Comparison of ENCODE assay signal across 8 cellular contexts in the genomic region with DNA sequence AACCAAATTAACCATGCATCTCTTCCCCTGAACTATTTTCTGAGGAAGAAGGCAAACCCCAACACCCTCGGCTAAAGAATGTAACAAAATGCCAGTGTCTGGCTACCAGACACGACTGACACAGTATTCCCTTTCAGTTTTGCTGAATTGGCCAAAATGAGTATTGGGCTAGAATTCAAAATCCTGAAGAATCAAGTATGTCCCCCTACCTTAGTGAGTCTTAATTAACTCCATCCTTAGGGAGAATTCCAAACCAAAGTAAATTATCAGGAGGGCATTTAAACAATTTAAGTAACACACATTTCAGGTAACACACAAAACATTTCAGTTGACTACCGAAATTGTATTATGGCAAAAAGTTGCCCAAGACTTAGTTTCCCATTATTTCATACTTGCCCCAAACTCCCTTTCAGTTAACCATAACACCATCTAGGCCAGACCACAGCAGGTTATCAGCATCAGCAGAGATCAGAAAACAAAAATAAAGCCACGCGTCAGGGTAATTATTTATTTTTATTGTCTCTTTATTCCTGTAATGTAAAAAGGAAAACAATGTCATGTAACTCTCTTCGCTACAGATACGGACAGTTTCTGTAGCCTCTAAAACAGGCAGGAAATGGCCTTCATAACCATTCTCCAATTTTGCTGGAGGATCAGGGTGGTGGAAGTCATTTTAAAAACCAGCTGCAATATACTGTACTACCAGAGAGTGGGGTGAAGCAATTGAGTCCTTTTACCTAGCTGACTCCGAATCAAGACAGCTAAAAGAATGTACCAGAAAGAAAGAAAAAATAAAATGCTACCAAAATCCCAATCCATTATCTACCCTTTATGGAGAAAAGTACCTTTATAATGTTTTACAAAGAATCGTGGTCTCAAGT. TPM values are rescaled to one million over a fixed set of nuclear protein-coding genes. Genes with fewer than 3 reads are reported as not detected.
A peak's percentile ranks its signal among the peaks of the same experiment; 100 is the strongest.
DNase-seq lines count a peak whose midpoint lies in the region; ATAC-seq and TF ChIP-seq lines count a peak whose summit lies in the region.

No MANE protein-coding gene starts in this region.

- no peak for DNase-seq in activated CD4-positive, alpha-beta memory T cell treated with anti-CD3 and anti-CD28 coated beads for 36 hours
- no peak for DNase-seq in glutamatergic neuron

- intact Hi-C loops in activated CD4-positive, alpha-beta memory T cell treated with anti-CD3 and anti-CD28 coated beads for 36 hours (cut with micrococcal nuclease): loop anchor here (1.0 to 10.0 kb wide), 5 partner anchors 7 to 1392 kb away; partner anchors contain the start of genes BFSP1, KIF16B and SMIM26

- H3K9me3 Mint-ChIP-seq in activated CD4-positive, alpha-beta memory T cell treated with anti-CD3 and anti-CD28 coated beads for 36 hours: no peaks in the 10 kb centered on the region
- H3K9me3 Mint-ChIP-seq in glutamatergic neuron (ENCODE audit: unreplicated experiment): peaks cover 12% of the 10 kb centered on the region

- H3K27ac ChIP-seq in KMS-11 (peak overlapping the region; percentile 97), skin epidermis (peak overlapping the region in 20 of 21 experiments; percentile 11 to 99 (median 97))

- peak overlapping the region; percentile 77 for H3K4me2 ChIP-seq in KMS-11

- no peaks in the 10 kb centered on the region for H3K27me3 ChIP-seq in KMS-11 (ENCODE audit: insufficient read depth, low read depth)

- no peaks in the 10 kb centered on the region for H3K27me3 Mint-ChIP-seq in activated CD4-positive, alpha-beta memory T cell treated with anti-CD3 and anti-CD28 coated beads for 36 hours
- H3K27me3 Mint-ChIP-seq in glutamatergic neuron (ENCODE audit: unreplicated experiment): peaks cover 12% of the 10 kb centered on the region

- H3K4me1 ChIP-seq in ES-I3 (ENCODE audit: insufficient read depth, low read length) (peaks cover 33% of the 10 kb centered on the region), KMS-11 (ENCODE audit: low read depth, poor library complexity, severe bottlenecking) (peaks cover 57% of the 10 kb centered on the region)

- peaks cover 72% of the 10 kb centered on the region for H3K36me3 Mint-ChIP-seq in activated CD4-positive, alpha-beta memory T cell treated with anti-CD3 and anti-CD28 coated beads for 36 hours
- H3K36me3 Mint-ChIP-seq in glutamatergic neuron (ENCODE audit: unreplicated experiment): no peaks in the 10 kb centered on the region

- no peak overlapping the region for H2AFZ ChIP-seq in KMS-11 (ENCODE audit: low read depth)

- peaks cover 56% of the 10 kb centered on the region for H4K20me1 ChIP-seq in KMS-11 (ENCODE audit: insufficient read depth)

- H3K79me2 ChIP-seq in KMS-11 (ENCODE audit: insufficient read depth, low read depth): peaks cover 95% of the 10 kb centered on the region

- ATAC-seq in HG03521 (IDR thresholded peaks at IDR 0.05; ENCODE audit: unreplicated experiment) (no peak), HG02884 (IDR thresholded peaks at IDR 0.05; ENCODE audit: unreplicated experiment) (no peak), GM18505 (IDR thresholded peaks at IDR 0.05; ENCODE audit: unreplicated experiment) (no peak)

- H3K4me1 Mint-ChIP-seq in activated CD4-positive, alpha-beta memory T cell treated with anti-CD3 and anti-CD28 coated beads for 36 hours (ENCODE audit: low read depth): peaks cover 44% of the 10 kb centered on the region
- peaks cover 39% of the 10 kb centered on the region for H3K4me1 Mint-ChIP-seq in glutamatergic neuron (ENCODE audit: low read depth, unreplicated experiment)

- no peak for TF ChIP-seq CTCF in KMS-11 (conservative IDR thresholded peaks at IDR 0.05; ENCODE audit: low read depth, low read length)
- TF ChIP-seq CTCF in glutamatergic neuron (IDR thresholded peaks at IDR 0.05; ENCODE audit: partially characterized antibody, unreplicated experiment): no peak

- CTCF ChIA-PET in activated CD4-positive, alpha-beta memory T cell treated with anti-CD3 and anti-CD28 coated beads for 36 hours (lab: Charles Lee): interaction anchor here (0.7 to 3.7 kb wide), 4 partner anchors 9 to 463 kb away, joined by 4 to 31 read pairs (median 4); no protein-coding TSS in a partner anchor

- H3K4me3 ChIP-seq in KMS-11 (IDR thresholded peaks at IDR 0.05; ENCODE audit: insufficient read depth, low read depth, low read length): no peak overlapping the region
- H3K4me3 ChIP-seq in skin epidermis: peak overlapping the region; percentile 75 to 88 (median 84)

- H3K36me3 ChIP-seq in ES-I3 (ENCODE audit: insufficient read depth, low read length) (peaks cover 3% of the 10 kb centered on the region; the same call in 1 of the 2 replicates), KMS-11 (ENCODE audit: insufficient read depth) (no peaks in the 10 kb centered on the region)

- peak overlapping the region; percentile 95 for H3K9ac ChIP-seq in ES-I3 (ENCODE audit: low read depth, low read length)
- H3K9ac ChIP-seq in KMS-11: peak overlapping the region; percentile 99

- peak overlapping the region; percentile 96 for H3K4me3 Mint-ChIP-seq in activated CD4-positive, alpha-beta memory T cell treated with anti-CD3 and anti-CD28 coated beads for 36 hours
- peak overlapping the region; percentile 87 for H3K4me3 Mint-ChIP-seq in glutamatergic neuron (ENCODE audit: unreplicated experiment)

- TF ChIP-seq POLR2A in GM18505 (IDR thresholded peaks at IDR 0.05; ENCODE audit: borderline replicate concordance, extremely low read depth, insufficient read depth, insufficient read length): no peak

- POLR2A ChIA-PET in activated CD4-positive, alpha-beta memory T cell treated with anti-CD3 and anti-CD28 coated beads for 36 hours (lab: Charles Lee): interaction anchor here (0.7 to 4.4 kb wide), 6 partner anchors 8 to 396 kb away, joined by 3 to 20 read pairs (median 8); partner anchors contain the start of gene DSTN

- H3K27ac Mint-ChIP-seq in activated CD4-positive, alpha-beta memory T cell treated with anti-CD3 and anti-CD28 coated beads for 36 hours: peak overlapping the region; percentile 99
- peak overlapping the region; percentile 75 for H3K27ac Mint-ChIP-seq in glutamatergic neuron (ENCODE audit: unreplicated experiment)

- no peaks in the 10 kb centered on the region for H3K9me3 ChIP-seq in ES-I3 (ENCODE audit: control insufficient read depth, insufficient read depth, low read length)

RNA-seq across cellular contexts. Expression of gene SNX5, which starts 1.9 kb away (rescaled TPM):
- total RNA-seq in activated CD4-positive, alpha-beta memory T cell treated with anti-CD3 and anti-CD28 coated beads for 36 hours: 100 to 1,000 TPM; 234 to 256 TPM
- total RNA-seq in glutamatergic neuron (ENCODE audit: unreplicated experiment): 43.2 TPM

RNA-seq across cellular contexts. Expression of gene MGME1, which starts 2.1 kb away (rescaled TPM):
- 10 to 100 TPM; 31.0 to 34.7 TPM for total RNA-seq in activated CD4-positive, alpha-beta memory T cell treated with anti-CD3 and anti-CD28 coated beads for 36 hours
- 4.8 TPM for total RNA-seq in glutamatergic neuron (ENCODE audit: unreplicated experiment)
